Comparison of ENCODE assay signal across 13 cellular contexts in the genomic region with DNA sequence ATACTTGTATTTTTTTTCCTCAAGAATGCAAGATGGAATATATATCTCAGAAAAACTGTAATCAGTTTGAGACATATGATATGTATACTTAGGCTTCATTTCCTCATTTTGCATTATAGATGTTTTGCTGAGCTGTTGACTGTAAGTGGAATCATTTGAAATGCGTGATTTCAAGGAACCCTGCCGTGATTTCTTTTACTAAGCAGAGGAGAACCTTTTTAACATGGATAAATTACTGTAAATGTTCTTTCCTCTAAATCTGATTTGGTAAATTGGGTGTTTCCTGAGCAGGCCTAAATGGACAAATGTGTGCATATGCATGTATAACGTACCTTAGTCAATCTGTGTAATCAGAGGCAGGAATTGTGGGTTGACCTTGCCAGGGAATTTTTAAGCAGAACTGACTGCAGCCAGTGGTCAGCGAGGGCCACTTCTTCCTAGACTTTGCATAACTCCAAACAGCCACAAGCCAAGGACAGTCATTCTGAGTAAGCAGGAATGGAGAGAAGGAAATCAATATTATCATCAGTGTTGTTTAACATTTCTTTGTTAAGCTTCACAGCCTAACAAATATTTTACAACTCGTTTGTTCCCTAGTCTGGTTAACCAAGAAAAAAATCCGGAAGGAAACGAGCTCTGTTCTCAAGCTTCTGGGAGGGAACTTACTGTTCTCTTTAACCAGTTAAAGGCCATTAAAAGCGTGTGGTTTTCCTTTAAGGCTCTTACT.
A peak's percentile ranks its signal among the peaks of the same experiment; 100 is the strongest.
DNase-seq lines count a peak whose midpoint lies in the region; ATAC-seq, FAIRE-seq and TF ChIP-seq lines count a peak whose summit lies in the region.
"Had no signal": no experiment of that assay in that cellular context is flagged by ENCODE, and none has a peak within 500 bp of the region (broad histone marks: within the 10 kb centered on the region; RNA-seq: fewer than 3 reads in every experiment).

No MANE protein-coding gene starts in this region.

- WGBS in GM23248 (ENCODE audit: low coverage in 1 of 2, low lambda C conversion rate in 2 of 2, missing lambda C conversion rate in 2 of 2), 2 experiments, result 31% methylated on average over 8 of the region's 8 CpGs

- no peak overlapping the region for H3K9ac ChIP-seq in GM23248
- peak overlapping the region; percentile 11 for H3K9ac ChIP-seq in skeletal muscle satellite cell (ENCODE audit: low read depth, low read length)

- no peaks in the 10 kb centered on the region for H3K9me2 ChIP-seq in GM23248 (ENCODE audit: insufficient read depth)

- no peaks in the 10 kb centered on the region for H3K79me2 ChIP-seq in GM23248 (ENCODE audit: insufficient read depth)

- H3K27ac ChIP-seq in GM23248, result peak overlapping the region; percentile 25; the same call in 1 of the 2 replicates
- H3K27ac ChIP-seq: HL-60 had no signal

- H3K4me2 ChIP-seq in GM23248 (ENCODE audit: unreplicated experiment) (peak overlapping the region; percentile 62), skeletal muscle satellite cell (ENCODE audit: low read length) (peak overlapping the region; percentile 48)

- FAIRE-seq in RCC 7860 (lab: Jason Lieb, UNC), result no peak

- H3K4me3 ChIP-seq in GM23248 (peak overlapping the region; percentile 46; the same call in 1 of the 2 replicates), fibroblast of mammary gland (ENCODE audit: control insufficient read depth, low read depth, low read length) (no peak overlapping the region), skeletal muscle satellite cell (ENCODE audit: low read length) (no peak overlapping the region)

- DNase-seq in GM23248 (peak; percentile 84), RCC 7860 (ENCODE audit: low spot score) (peak; percentile 39), fibroblast of mammary gland (ENCODE audit: low read depth) (peak; percentile 23), NCI-H2171 (lab: John Stamatoyannopoulos, UW) (no peak), superior temporal gyrus (ENCODE audit: extremely low spot score) (no peak)
- DNase-seq: activated CD4-positive, alpha-beta memory T cell treated with anti-CD3 and anti-CD28 coated beads, Interleukin-2, amount 10 ng/mL, durations not matched to agents 7 days and 5 days; activated naive CD4-positive, alpha-beta T cell; DMS79; head of caudate nucleus; NCI-H1436 had no signal

- in situ Hi-C loops in GM23248 (cut with MboI), result no loop called here

- TF ChIP-seq CTCF in fibroblast of mammary gland (conservative IDR thresholded peaks at IDR 0.05; ENCODE audit: control insufficient read depth, insufficient read depth, low read depth, low read length), result no peak

- H3K27me3 ChIP-seq in GM23248 (replicated peaks; ENCODE audit: insufficient read depth) (no peaks in the 10 kb centered on the region), skeletal muscle satellite cell (ENCODE audit: control insufficient read depth, insufficient read depth, low read length) (no peaks in the 10 kb centered on the region)

- no peaks in the 10 kb centered on the region for H4K20me1 ChIP-seq in GM23248 (ENCODE audit: insufficient read depth)

- no peaks in the 10 kb centered on the region for H3K36me3 ChIP-seq in GM23248 (ENCODE audit: low read depth)
- no peaks in the 10 kb centered on the region for H3K36me3 ChIP-seq in skeletal muscle satellite cell (ENCODE audit: insufficient read depth, low read length)

- H3K4me1 ChIP-seq in GM23248 (ENCODE audit: insufficient read depth), result peaks cover 16% of the 10 kb centered on the region
- H3K4me1 ChIP-seq in skeletal muscle satellite cell (ENCODE audit: control insufficient read depth, insufficient read depth, low read length), result peaks cover 13% of the 10 kb centered on the region

- peak overlapping the region; percentile 49 for H2AFZ ChIP-seq in GM23248

- peaks cover 17% of the 10 kb centered on the region for H3F3A ChIP-seq in GM23248 (ENCODE audit: insufficient read depth)

- H3K9me3 ChIP-seq in GM23248 (ENCODE audit: low read depth) (no peaks in the 10 kb centered on the region), skeletal muscle satellite cell (replicated peaks; ENCODE audit: low read length) (no peaks in the 10 kb centered on the region)

- no peak for ATAC-seq in HG03520 (IDR thresholded peaks at IDR 0.05; ENCODE audit: unreplicated experiment)

Comparison
In these comparisons a context has a peak if more than half of its experiments do, and no peak if none do; other contexts are left out.
1. DNase-seq: peak in GM23248 (single experiment), RCC 7860 (single experiment) and fibroblast of mammary gland (single experiment); none in NCI-H2171 (single experiment) and superior temporal gyrus (single experiment).